13 cellular contexts compared by ENCODE assay signal in the genomic region with DNA sequence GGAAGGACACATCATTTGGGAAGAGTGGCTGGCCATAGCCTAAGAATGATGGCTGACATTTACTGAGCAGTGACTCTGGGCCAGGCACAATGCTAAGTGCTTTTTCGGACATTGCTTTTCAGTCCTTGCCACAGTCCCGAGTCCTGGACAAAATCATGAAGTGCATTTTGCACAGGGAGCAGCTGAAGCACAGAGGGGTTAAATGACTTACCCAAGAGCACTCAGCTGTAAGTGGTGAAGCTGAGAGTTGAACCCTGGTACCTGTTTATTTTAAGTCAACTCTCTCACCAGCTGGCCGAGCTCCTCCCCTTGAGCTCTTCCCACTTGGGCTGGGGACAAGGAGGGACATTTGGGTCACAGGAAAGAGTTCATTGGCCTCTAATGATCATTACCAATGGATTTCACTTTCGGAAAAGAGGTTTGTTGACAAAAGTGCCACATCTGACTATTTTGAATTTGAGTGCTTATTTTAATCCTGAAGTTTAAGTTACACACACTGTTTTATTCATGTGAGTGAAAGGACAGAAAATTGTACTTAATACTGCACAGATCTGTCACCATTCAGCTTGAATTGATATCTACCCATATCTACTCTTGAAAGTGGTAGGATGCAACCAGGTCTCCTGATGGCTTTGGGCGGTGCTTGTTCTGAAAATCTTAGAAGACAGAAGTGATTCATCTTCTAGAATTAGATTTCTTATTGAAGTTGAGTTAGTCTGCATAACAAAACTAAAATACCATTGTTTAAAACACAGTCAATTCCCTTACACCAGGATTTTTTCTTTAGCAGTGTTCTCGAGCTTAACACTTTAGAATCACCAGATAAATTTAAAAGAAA.
DNase-seq lines count a peak whose midpoint lies in the region; ATAC-seq and TF ChIP-seq lines count a peak whose summit lies in the region.
"Had no signal": no experiment of that assay in that cellular context is flagged by ENCODE, and none has a peak within 500 bp of the region (broad histone marks: within the 10 kb centered on the region; RNA-seq: fewer than 3 reads in every experiment).

No MANE protein-coding gene starts in this region.

- no peak overlapping the region for H3K27ac Mint-ChIP-seq in natural killer cell
- H3K27ac Mint-ChIP-seq: CD4-positive, CD25-positive, alpha-beta regulatory T cell had no signal

- no peaks in the 10 kb centered on the region for H3K4me1 Mint-ChIP-seq in natural killer cell

- TF ChIP-seq CTCF in HFF-Myc (IDR thresholded peaks at IDR 0.05; ENCODE audit: low read depth, low read length, missing control alignments) (no peak), lower lobe of right lung (IDR thresholded peaks at IDR 0.05) (no peak), natural killer cell (IDR thresholded peaks at IDR 0.05) (no peak)

- H3K4me1 ChIP-seq in lower lobe of right lung = peaks cover 17% of the 10 kb centered on the region

- intact Hi-C loops in lower lobe of right lung (cut with DNase I) (no loop called here), natural killer cell (cut with micrococcal nuclease) (no loop called here)

- H3K9me3 Mint-ChIP-seq in natural killer cell = peaks cover 0 to 2% of the 10 kb centered on the region in 2 donors
- H3K9me3 Mint-ChIP-seq: CD4-positive, CD25-positive, alpha-beta regulatory T cell had no signal

- DNase-seq in HFF-Myc (ENCODE audit: extremely low read depth, low read depth) = no peak
- peak in 11 of 61 donors; percentile 5 to 78 (median 19) for DNase-seq in caudate nucleus (lab: John Stamatoyannopoulos, UW)
- no peak for DNase-seq in lower lobe of right lung
- DNase-seq in superior temporal gyrus (ENCODE audit: extremely low spot score) = peak; percentile 50
- DNase-seq in natural killer cell = no peak
- no peak for DNase-seq in NCI-H2029 (lab: John Stamatoyannopoulos, UW)
- no peak for DNase-seq in DMS53 (lab: John Stamatoyannopoulos, UW)
- no peak for DNase-seq in EL
- DNase-seq: activated CD8-positive, alpha-beta memory T cell treated with anti-CD3 and anti-CD28 coated beads, Interleukin-2, amount 50 U/mL, for 48 hours; activated naive CD4-positive, alpha-beta T cell treated with anti-CD3 and anti-CD28 coated beads, Interleukin-2, amount 50 U/mL, for 16 hours; CD4-positive, CD25-positive, alpha-beta regulatory T cell; NCI-H1048 had no signal

- no peaks in the 10 kb centered on the region for H3K9me3 ChIP-seq in lower lobe of right lung

- ATAC-seq in lower lobe of right lung = no peak
- no peak for ATAC-seq in natural killer cell
- ATAC-seq: GM12878 had no signal

- no peak overlapping the region for H3K4me3 Mint-ChIP-seq in natural killer cell
- H3K4me3 Mint-ChIP-seq: CD4-positive, CD25-positive, alpha-beta regulatory T cell had no signal

- peak overlapping the region; percentile 43 for H3K4me3 ChIP-seq in HFF-Myc (replicated peaks; ENCODE audit: low read depth, low read length)
- H3K4me3 ChIP-seq in lower lobe of right lung = peak overlapping the region; percentile 28
- H3K4me3 ChIP-seq: GM12878 had no signal

- H3K36me3 ChIP-seq in lower lobe of right lung = no peaks in the 10 kb centered on the region

- no peaks in the 10 kb centered on the region for H3K36me3 Mint-ChIP-seq in natural killer cell
- H3K36me3 Mint-ChIP-seq: CD4-positive, CD25-positive, alpha-beta regulatory T cell had no signal

- no peaks in the 10 kb centered on the region for H3K27me3 ChIP-seq in lower lobe of right lung (ENCODE audit: low read depth)

- H3K27ac ChIP-seq in caudate nucleus (ENCODE audit: low read depth, low read length) = peak overlapping the region; percentile 91
- H3K27ac ChIP-seq in lower lobe of right lung = peak overlapping the region; percentile 22

- peaks cover 0 to 2% of the 10 kb centered on the region in 2 donors for H3K27me3 Mint-ChIP-seq in natural killer cell (ENCODE audit: low read depth in 2 of 2)
- H3K27me3 Mint-ChIP-seq: CD4-positive, CD25-positive, alpha-beta regulatory T cell had no signal
